Comparison of ENCODE assay signal across 31 cellular contexts in the genomic region with DNA sequence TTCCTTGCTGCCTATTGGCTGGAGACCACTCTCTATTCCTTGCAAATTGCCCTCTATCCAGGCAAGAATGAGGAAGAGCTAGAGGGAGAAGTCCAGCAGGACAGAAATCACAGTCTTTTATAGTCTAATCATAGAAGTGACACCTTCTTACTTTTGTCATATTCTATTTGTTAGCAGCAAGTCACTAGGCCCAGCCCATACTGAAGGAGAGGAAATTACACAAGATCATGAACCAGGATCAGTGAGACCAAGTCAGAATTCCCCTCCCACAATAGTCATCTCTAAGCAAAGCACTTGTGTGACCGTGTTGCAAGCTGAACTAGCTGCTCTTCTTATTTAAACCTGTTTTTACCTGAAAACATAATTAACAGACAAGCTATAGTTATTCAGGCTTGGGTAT.
"Had no signal": no experiment of that assay in that cellular context is flagged by ENCODE, and none has a peak within 500 bp of the region (broad histone marks: within the 10 kb centered on the region; RNA-seq: fewer than 3 reads in every experiment).

No MANE protein-coding gene starts in this region.

- H3K36me3 ChIP-seq: cardiac muscle cell, tibial nerve, WERI-Rb-1 had no signal

- H3K4me1 Mint-ChIP-seq: activated CD4-positive, alpha-beta memory T cell treated with anti-CD3 and anti-CD28 coated beads, Interleukin-2, amount 10 ng/mL, durations not matched to agents 7 days and 5 days; memory B cell; stimulated activated naive B cell treated with anti-CD40 and anti-IgM and Interleukin-4, amounts not matched to agents 10 μg/mL and 1 μg/mL and 100 μg/mL, for 72 hours had no signal

- H3K27ac Mint-ChIP-seq: activated CD4-positive, alpha-beta memory T cell treated with anti-CD3 and anti-CD28 coated beads, Interleukin-2, amount 10 ng/mL, durations not matched to agents 7 days and 5 days; activated CD4-positive, alpha-beta T cell treated with anti-CD3 and anti-CD28 coated beads, Interleukin-2, amount 10 ng/mL, durations not matched to agents 24 days and 14 days; activated naive CD4-positive, alpha-beta T cell treated with anti-CD3 and anti-CD28 coated beads, Interleukin-2, amount 50 U/mL, for 72 hours; activated T-cell treated with anti-CD3 and anti-CD28 coated beads, Interleukin-2, amount 50 U/mL, for 24 hours; memory B cell; naive thymus-derived CD8-positive, alpha-beta T cell; stimulated activated naive B cell treated with anti-CD40 and anti-IgM and Interleukin-4, amounts not matched to agents 10 μg/mL and 1 μg/mL and 100 μg/mL, for 72 hours; T-helper 1 cell treated with Interleukin-12 subunit alpha and Interleukin-12 subunit beta and Interleukin-4 antibody, amounts not matched to agents 30 μg/mL and 1 μg/mL, for 36 hours had no signal

- H3K4me1 ChIP-seq: tibial nerve had no signal

- H3K27me3 Mint-ChIP-seq: activated CD4-positive, alpha-beta memory T cell treated with anti-CD3 and anti-CD28 coated beads, Interleukin-2, amount 10 ng/mL, durations not matched to agents 7 days and 5 days; activated CD4-positive, alpha-beta T cell treated with anti-CD3 and anti-CD28 coated beads, Interleukin-2, amount 10 ng/mL, durations not matched to agents 24 days and 14 days; activated T-cell treated with anti-CD3 and anti-CD28 coated beads, Interleukin-2, amount 50 U/mL, for 24 hours; memory B cell; naive thymus-derived CD8-positive, alpha-beta T cell; stimulated activated naive B cell treated with anti-CD40 and anti-IgM and Interleukin-4, amounts not matched to agents 10 μg/mL and 1 μg/mL and 100 μg/mL, for 72 hours had no signal

- ATAC-seq: left cardiac atrium; naive thymus-derived CD8-positive, alpha-beta T cell; right cardiac atrium; stimulated activated naive B cell treated with anti-CD40 and anti-IgM and Interleukin-4, amounts not matched to agents 10 μg/mL and 1 μg/mL and 100 μg/mL, for 72 hours had no signal

- H3K4me3 Mint-ChIP-seq: activated CD4-positive, alpha-beta memory T cell treated with anti-CD3 and anti-CD28 coated beads, Interleukin-2, amount 10 ng/mL, durations not matched to agents 7 days and 5 days; activated CD4-positive, alpha-beta T cell treated with anti-CD3 and anti-CD28 coated beads, Interleukin-2, amount 10 ng/mL, durations not matched to agents 24 days and 14 days; activated T-cell treated with anti-CD3 and anti-CD28 coated beads, Interleukin-2, amount 50 U/mL, for 24 hours; memory B cell; naive thymus-derived CD8-positive, alpha-beta T cell; neural crest cell; stimulated activated naive B cell treated with anti-CD40 and anti-IgM and Interleukin-4, amounts not matched to agents 10 μg/mL and 1 μg/mL and 100 μg/mL, for 72 hours; T-helper 1 cell treated with Interleukin-12 subunit alpha and Interleukin-12 subunit beta and Interleukin-4 antibody, amounts not matched to agents 30 μg/mL and 1 μg/mL, for 36 hours had no signal

- H3K27me3 ChIP-seq: cardiac muscle cell, dorsolateral prefrontal cortex, tibial nerve had no signal

- DNase-seq: activated CD4-positive, alpha-beta memory T cell treated with anti-CD3 and anti-CD28 coated beads, Interleukin-2, amount 10 ng/mL, durations not matched to agents 7 days and 5 days; activated CD4-positive, alpha-beta T cell treated with anti-CD3 and anti-CD28 coated beads, Interleukin-2, amount 10 ng/mL, durations not matched to agents 24 days and 14 days; activated CD8-positive, alpha-beta memory T cell treated with anti-CD3 and anti-CD28 coated beads, Interleukin-2, amount 50 U/mL, for 48 hours; activated gamma-delta T cell treated with Interleukin-2 at 50 U/mL for 16 hours; activated T-cell treated with anti-CD3 and anti-CD28 coated beads, Interleukin-2, amount 50 U/mL, for 24 hours; anterior cingulate cortex; cerebellar nuclear complex; dorsolateral prefrontal cortex; effector memory CD4-positive, alpha-beta T cell; erythroblast; foreskin melanocyte; glutamatergic neuron; islet precursor cell; left cardiac atrium; midbrain; naive thymus-derived CD8-positive, alpha-beta T cell; posterior cingulate gyrus; right cardiac atrium; stimulated activated CD4-positive, alpha-beta T cell treated with anti-CD3 and anti-CD28 coated beads, Interleukin-15, amount 100 ng/mL, for 24 hours; stimulated activated CD4-positive, alpha-beta T cell treated with anti-CD3 and anti-CD28 coated beads, Interleukin-2, amount 100 ng/mL, for 24 hours; stimulated activated naive B cell treated with anti-CD40 and anti-IgM and Interleukin-4, amounts not matched to agents 10 μg/mL and 1 μg/mL and 100 μg/mL, for 72 hours; SW 1271; T-helper 9 cell; WERI-Rb-1 had no signal

- H3K27ac ChIP-seq: cardiac muscle cell, coronary artery, dorsolateral prefrontal cortex, tibial nerve, WERI-Rb-1 had no signal

- H3K4me3 ChIP-seq: cardiac muscle cell, coronary artery, dorsolateral prefrontal cortex, tibial nerve had no signal

- H3K9me3 ChIP-seq: tibial nerve had no signal

- H3K36me3 Mint-ChIP-seq: memory B cell; naive thymus-derived CD8-positive, alpha-beta T cell; stimulated activated naive B cell treated with anti-CD40 and anti-IgM and Interleukin-4, amounts not matched to agents 10 μg/mL and 1 μg/mL and 100 μg/mL, for 72 hours had no signal

- H3K9me3 Mint-ChIP-seq: activated CD4-positive, alpha-beta memory T cell treated with anti-CD3 and anti-CD28 coated beads, Interleukin-2, amount 10 ng/mL, durations not matched to agents 7 days and 5 days; activated naive CD4-positive, alpha-beta T cell treated with anti-CD3 and anti-CD28 coated beads, Interleukin-2, amount 50 U/mL, for 72 hours; activated T-cell treated with anti-CD3 and anti-CD28 coated beads, Interleukin-2, amount 50 U/mL, for 24 hours; memory B cell; naive thymus-derived CD8-positive, alpha-beta T cell; stimulated activated naive B cell treated with anti-CD40 and anti-IgM and Interleukin-4, amounts not matched to agents 10 μg/mL and 1 μg/mL and 100 μg/mL, for 72 hours had no signal
